Comparison of ENCODE assay signal across 25 cellular contexts in the genomic region with DNA sequence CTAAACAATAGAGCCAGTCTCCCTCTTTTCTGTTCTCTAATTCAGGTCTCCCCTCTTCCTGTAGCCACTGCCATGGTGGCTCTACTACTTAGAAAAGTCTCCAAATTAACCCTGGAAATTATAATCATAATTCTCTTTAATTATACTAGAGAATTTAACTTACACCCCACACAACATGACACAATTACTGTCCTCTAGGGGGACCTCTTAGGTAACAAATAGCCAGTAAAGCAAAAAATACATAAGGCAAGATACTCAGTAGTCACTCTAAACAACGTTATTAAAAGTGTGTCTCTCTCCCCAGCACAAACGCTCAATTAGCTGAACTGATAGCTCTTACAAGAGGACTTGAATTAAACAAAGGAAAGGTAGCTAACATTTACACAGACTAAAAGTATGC.
"Had no signal": no experiment of that assay in that cellular context is flagged by ENCODE, and none has a peak within 500 bp of the region (broad histone marks: within the 10 kb centered on the region; RNA-seq: fewer than 3 reads in every experiment).

No MANE protein-coding gene starts in this region.

- H3K9ac ChIP-seq: neural progenitor cell, parathyroid adenoma had no signal

- H3K4me3 ChIP-seq: body of pancreas, esophagus squamous epithelium, left lung, lower lobe of right lung, neural progenitor cell, psoas muscle, right atrium auricular region, tibial nerve had no signal

- ATAC-seq: body of pancreas, left lung, lower lobe of right lung, natural killer cell, psoas muscle had no signal

- H3K27ac ChIP-seq: body of pancreas, epithelial cell of prostate, esophagus squamous epithelium, left lung, lower lobe of right lung, neural progenitor cell, parathyroid adenoma, psoas muscle, right atrium auricular region, tibial nerve had no signal

- H2AFZ ChIP-seq: neural progenitor cell, parathyroid adenoma had no signal

- H3K4me2 ChIP-seq: neural progenitor cell had no signal

- H3K27me3 ChIP-seq: body of pancreas, esophagus squamous epithelium, left lung, neural progenitor cell, right atrium auricular region, tibial nerve had no signal

- H3K36me3 ChIP-seq: esophagus squamous epithelium, left lung, lower lobe of right lung, neural progenitor cell, right atrium auricular region, tibial nerve had no signal

- DNase-seq: activated CD4-positive, alpha-beta T cell treated with anti-CD3 and anti-CD28 coated beads for 4 hours; activated CD4-positive, alpha-beta T cell treated with anti-CD3 and anti-CD28 coated beads, Interleukin-2, amount 50 U/mL, for 4 hours; activated effector memory CD4-positive, alpha-beta T cell treated with Interleukin-2 at 50 U/mL for 16 hours; activated naive CD4-positive, alpha-beta T cell treated with Interleukin-2 at 50 U/mL for 16 hours; activated T-cell treated with anti-CD3 and anti-CD28 coated beads for 4 hours; aorta; body of pancreas; effector CD8-positive, alpha-beta T cell; esophagus squamous epithelium; foreskin melanocyte; kidney glomerular epithelial cell; left lung; lower lobe of right lung; mesenchymal stem cell; natural killer cell; occipital lobe; psoas muscle; stimulated activated CD4-positive, alpha-beta T cell treated with anti-CD3 and anti-CD28 coated beads, Interleukin-15, amount 100 ng/mL, for 24 hours; stimulated activated CD4-positive, alpha-beta T cell treated with anti-CD3 and anti-CD28 coated beads, Interleukin-2, amount 100 ng/mL, for 24 hours; stimulated activated naive CD4-positive, alpha-beta T cell had no signal

- H3K79me2 ChIP-seq: parathyroid adenoma had no signal

- H3K4me1 ChIP-seq: body of pancreas, esophagus squamous epithelium, left lung, lower lobe of right lung, neural progenitor cell, parathyroid adenoma, psoas muscle, right atrium auricular region, tibial nerve had no signal
